In genomic region chr1:196418772-196419171, GRCh38 we compare ENCODE assay signal across 15 cellular contexts.
DNase-seq lines count a peak whose midpoint lies in the region; ATAC-seq and TF ChIP-seq lines count a peak whose summit lies in the region.
"Had no signal": no experiment of that assay in that cellular context is flagged by ENCODE, and none has a peak within 500 bp of the region (broad histone marks: within the 10 kb centered on the region; RNA-seq: fewer than 3 reads in every experiment).

No MANE protein-coding gene starts in this region.

- no peaks in the 10 kb centered on the region for H3K79me2 ChIP-seq in OCI-LY7 (ENCODE audit: insufficient read depth, low read depth, low read length)
- no peaks in the 10 kb centered on the region for H3K79me2 ChIP-seq in MM.1S (ENCODE audit: low read length)

- H3K9me2 ChIP-seq in OCI-LY7 (ENCODE audit: insufficient read depth, low read length) (no peaks in the 10 kb centered on the region), MM.1S (replicated peaks; ENCODE audit: insufficient read depth, low read length) (no peaks in the 10 kb centered on the region)

- no TSS peak for BruUV-seq in OCI-LY7 (replicated peaks; lab: Mats Ljungman, UMichigan)

- no peaks in the 10 kb centered on the region for H3K27me3 ChIP-seq in MM.1S (replicated peaks; ENCODE audit: insufficient read depth, low read length)

- intact Hi-C loops in OCI-LY7 (cut with micrococcal nuclease; ENCODE audit: unreplicated experiment) = no loop called here

- CTCF ChIA-PET in OCI-LY7 (lab: Charles Lee; ENCODE audit: unreplicated experiment) = no interaction called here

- no peak overlapping the region for H3K27ac ChIP-seq in OCI-LY7 (ENCODE audit: low read depth, low read length, poor library complexity, severe bottlenecking)
- H3K27ac ChIP-seq in MM.1S (ENCODE audit: low read length) = no peak overlapping the region
- H3K27ac ChIP-seq: GM23248 had no signal

- DNase-seq in NCI-H69 (lab: John Stamatoyannopoulos, UW) = peak; percentile 7
- DNase-seq in islet precursor cell = peak; percentile 56
- no peak for DNase-seq in nephron progenitor cell
- DNase-seq in OCI-LY7 (ENCODE audit: low spot score) = no peak
- no peak for DNase-seq in MM.1S
- DNase-seq: C1 segment of cervical spinal cord; Calu3; CD4-positive, alpha-beta memory T cell; COR-L47; DMS53; DMS79 treated with DMSO at 0.1 percent for 48 hours; GM23248; H7; HCEC 1CT had no signal

- no peak overlapping the region for H3K9ac ChIP-seq in MM.1S (ENCODE audit: low read length)
- H3K9ac ChIP-seq: GM23248 had no signal

- H3K4me1 ChIP-seq in OCI-LY7 (ENCODE audit: insufficient read depth, low read length, poor library complexity, severe bottlenecking) = no peaks in the 10 kb centered on the region
- H3K4me1 ChIP-seq in MM.1S (ENCODE audit: low read length) = no peaks in the 10 kb centered on the region

- POLR2A ChIA-PET in OCI-LY7 (lab: Charles Lee) = no interaction called here

- H3F3A ChIP-seq in MM.1S (ENCODE audit: insufficient read depth, low read length) = no peaks in the 10 kb centered on the region

- H3K4me1 Mint-ChIP-seq in nephron progenitor cell = no peaks in the 10 kb centered on the region
- H3K4me1 Mint-ChIP-seq: CD4-positive, alpha-beta memory T cell had no signal

- H3K9me3 Mint-ChIP-seq in nephron progenitor cell = no peaks in the 10 kb centered on the region

- H3K9me3 ChIP-seq in OCI-LY7 (ENCODE audit: low read length) = no peaks in the 10 kb centered on the region
- H3K9me3 ChIP-seq in MM.1S (replicated peaks; ENCODE audit: insufficient read depth, low read length) = no peaks in the 10 kb centered on the region

- no peak overlapping the region for H3K4me3 Mint-ChIP-seq in nephron progenitor cell
- H3K4me3 Mint-ChIP-seq: CD4-positive, alpha-beta memory T cell had no signal

- H3K4me2 ChIP-seq in OCI-LY7 (ENCODE audit: low read length) (no peak overlapping the region), MM.1S (ENCODE audit: low read depth, low read length) (no peak overlapping the region)

- no peaks in the 10 kb centered on the region for H4K20me1 ChIP-seq in OCI-LY7 (ENCODE audit: insufficient read depth, low read length)
- H4K20me1 ChIP-seq in MM.1S (ENCODE audit: insufficient read depth, low read length) = no peaks in the 10 kb centered on the region

- peak overlapping the region; percentile 90 for H3K27ac Mint-ChIP-seq in nephron progenitor cell
- H3K27ac Mint-ChIP-seq: CD4-positive, alpha-beta memory T cell had no signal

- no peak overlapping the region for H2AFZ ChIP-seq in OCI-LY7 (ENCODE audit: low read length)
- H2AFZ ChIP-seq in MM.1S (ENCODE audit: low read length) = no peak overlapping the region
- H2AFZ ChIP-seq: GM23248 had no signal

- TF ChIP-seq CTCF in nephron progenitor cell (IDR thresholded peaks at IDR 0.05) (no peak), OCI-LY7 (conservative IDR thresholded peaks at IDR 0.05; ENCODE audit: low read length) (no peak), MM.1S (IDR thresholded peaks at IDR 0.05; ENCODE audit: low read length) (no peak)

- ATAC-seq in GM21619 (IDR thresholded peaks at IDR 0.05; ENCODE audit: unreplicated experiment) = no peak

- no peaks in the 10 kb centered on the region for H3K27me3 Mint-ChIP-seq in nephron progenitor cell (ENCODE audit: low read depth, poor library complexity)
- H3K27me3 Mint-ChIP-seq: CD4-positive, alpha-beta memory T cell had no signal

- H3K36me3 ChIP-seq in OCI-LY7 (ENCODE audit: insufficient read depth, low read length) = no peaks in the 10 kb centered on the region
- H3K36me3 ChIP-seq in MM.1S (replicated peaks; ENCODE audit: insufficient read depth, low read length) = no peaks in the 10 kb centered on the region

- peaks cover 25% of the 10 kb centered on the region for H3K36me3 Mint-ChIP-seq in nephron progenitor cell (ENCODE audit: low read depth)
- H3K36me3 Mint-ChIP-seq: CD4-positive, alpha-beta memory T cell had no signal

- H3K4me3 ChIP-seq in OCI-LY7 (ENCODE audit: low read depth, low read length, poor library complexity, severe bottlenecking) = no peak overlapping the region
- H3K4me3 ChIP-seq in MM.1S (ENCODE audit: low read length) = no peak overlapping the region
- H3K4me3 ChIP-seq: GM23248 had no signal

Comparison
In these comparisons a context has a peak if more than half of its experiments do, and no peak if none do; other contexts are left out.
1. DNase-seq: peak in NCI-H69 (single experiment) and islet precursor cell (single experiment); none in nephron progenitor cell (single experiment), OCI-LY7 (single experiment) and MM.1S (single experiment).